ENCODE assay signal across 2 cellular contexts in the genomic region with DNA sequence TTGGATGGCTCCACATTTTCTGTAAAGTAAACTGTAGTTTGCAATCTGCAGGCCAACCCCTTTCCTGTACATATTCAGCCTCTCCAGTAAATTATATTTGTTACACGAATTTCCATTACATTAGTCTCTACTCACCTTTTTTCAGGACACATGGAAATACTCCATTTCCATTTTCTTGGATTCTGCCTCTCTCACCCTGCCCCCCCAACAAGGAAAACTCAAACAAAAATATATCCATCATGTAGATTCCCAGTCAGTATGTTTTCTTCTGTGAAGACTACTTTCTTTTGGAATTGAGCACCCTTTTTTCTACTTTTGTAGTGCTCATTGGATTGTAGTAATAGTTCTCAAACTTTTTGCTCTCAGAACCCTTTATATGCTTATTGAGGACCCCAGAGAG.
TF ChIP-seq lines count a peak whose summit lies in the region.

No MANE protein-coding gene starts in this region.

TF ChIP-seq in HepG2, 621 proteins besides CTCF, POLR2A, EP300 and RAD21:
- no peak for TF ChIP-seq DPF2 (CRISPR knock-in tag; IDR thresholded peaks at IDR 0.05; ENCODE audit: borderline replicate concordance, low read depth)
- TF ChIP-seq, protein P1, sequence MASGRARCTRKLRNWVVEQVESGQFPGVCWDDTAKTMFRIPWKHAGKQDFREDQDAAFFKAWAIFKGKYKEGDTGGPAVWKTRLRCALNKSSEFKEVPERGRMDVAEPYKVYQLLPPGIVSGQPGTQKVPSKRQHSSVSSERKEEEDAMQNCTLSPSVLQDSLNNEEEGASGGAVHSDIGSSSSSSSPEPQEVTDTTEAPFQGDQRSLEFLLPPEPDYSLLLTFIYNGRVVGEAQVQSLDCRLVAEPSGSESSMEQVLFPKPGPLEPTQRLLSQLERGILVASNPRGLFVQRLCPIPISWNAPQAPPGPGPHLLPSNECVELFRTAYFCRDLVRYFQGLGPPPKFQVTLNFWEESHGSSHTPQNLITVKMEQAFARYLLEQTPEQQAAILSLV (CRISPR knock-in tag; IDR thresholded peaks at IDR 0.05; ENCODE audit: borderline replicate concordance): no peak
- no peak for TF ChIP-seq AGO1 (IDR thresholded peaks at IDR 0.05; ENCODE audit: low read depth, low read length, poor library complexity, severe bottlenecking)
- no peak for TF ChIP-seq NAIF1 (CRISPR knock-in tag; IDR thresholded peaks at IDR 0.05; ENCODE audit: borderline replicate concordance)

TF ChIP-seq in K562, 482 proteins besides CTCF, POLR2A, EP300 and RAD21:
- TF ChIP-seq, protein P2, sequence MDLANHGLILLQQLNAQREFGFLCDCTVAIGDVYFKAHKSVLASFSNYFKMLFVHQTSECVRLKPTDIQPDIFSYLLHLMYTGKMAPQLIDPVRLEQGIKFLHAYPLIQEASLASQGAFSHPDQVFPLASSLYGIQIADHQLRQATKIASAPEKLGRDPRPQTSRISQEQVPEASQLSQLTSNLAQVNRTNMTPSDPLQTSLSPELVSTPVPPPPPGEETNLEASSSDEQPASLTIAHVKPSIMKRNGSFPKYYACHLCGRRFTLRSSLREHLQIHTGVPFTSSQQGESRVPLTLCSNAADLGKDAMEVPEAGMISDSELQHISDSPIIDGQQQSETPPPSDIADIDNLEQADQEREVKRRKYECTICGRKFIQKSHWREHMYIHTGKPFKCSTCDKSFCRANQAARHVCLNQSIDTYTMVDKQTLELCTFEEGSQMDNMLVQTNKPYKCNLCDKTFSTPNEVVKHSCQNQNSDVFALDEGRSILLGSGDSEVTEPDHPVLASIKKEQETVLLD (IDR thresholded peaks at IDR 0.05): no peak
- TF ChIP-seq, protein P3, sequence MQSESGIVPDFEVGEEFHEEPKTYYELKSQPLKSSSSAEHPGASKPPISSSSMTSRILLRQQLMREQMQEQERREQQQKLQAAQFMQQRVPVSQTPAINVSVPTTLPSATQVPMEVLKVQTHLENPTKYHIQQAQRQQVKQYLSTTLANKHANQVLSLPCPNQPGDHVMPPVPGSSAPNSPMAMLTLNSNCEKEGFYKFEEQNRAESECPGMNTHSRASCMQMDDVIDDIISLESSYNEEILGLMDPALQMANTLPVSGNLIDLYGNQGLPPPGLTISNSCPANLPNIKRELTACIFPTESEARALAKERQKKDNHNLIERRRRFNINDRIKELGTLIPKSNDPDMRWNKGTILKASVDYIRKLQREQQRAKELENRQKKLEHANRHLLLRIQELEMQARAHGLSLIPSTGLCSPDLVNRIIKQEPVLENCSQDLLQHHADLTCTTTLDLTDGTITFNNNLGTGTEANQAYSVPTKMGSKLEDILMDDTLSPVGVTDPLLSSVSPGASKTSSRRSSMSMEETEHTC (IDR thresholded peaks at IDR 0.05): no peak
- TF ChIP-seq, protein P4, sequence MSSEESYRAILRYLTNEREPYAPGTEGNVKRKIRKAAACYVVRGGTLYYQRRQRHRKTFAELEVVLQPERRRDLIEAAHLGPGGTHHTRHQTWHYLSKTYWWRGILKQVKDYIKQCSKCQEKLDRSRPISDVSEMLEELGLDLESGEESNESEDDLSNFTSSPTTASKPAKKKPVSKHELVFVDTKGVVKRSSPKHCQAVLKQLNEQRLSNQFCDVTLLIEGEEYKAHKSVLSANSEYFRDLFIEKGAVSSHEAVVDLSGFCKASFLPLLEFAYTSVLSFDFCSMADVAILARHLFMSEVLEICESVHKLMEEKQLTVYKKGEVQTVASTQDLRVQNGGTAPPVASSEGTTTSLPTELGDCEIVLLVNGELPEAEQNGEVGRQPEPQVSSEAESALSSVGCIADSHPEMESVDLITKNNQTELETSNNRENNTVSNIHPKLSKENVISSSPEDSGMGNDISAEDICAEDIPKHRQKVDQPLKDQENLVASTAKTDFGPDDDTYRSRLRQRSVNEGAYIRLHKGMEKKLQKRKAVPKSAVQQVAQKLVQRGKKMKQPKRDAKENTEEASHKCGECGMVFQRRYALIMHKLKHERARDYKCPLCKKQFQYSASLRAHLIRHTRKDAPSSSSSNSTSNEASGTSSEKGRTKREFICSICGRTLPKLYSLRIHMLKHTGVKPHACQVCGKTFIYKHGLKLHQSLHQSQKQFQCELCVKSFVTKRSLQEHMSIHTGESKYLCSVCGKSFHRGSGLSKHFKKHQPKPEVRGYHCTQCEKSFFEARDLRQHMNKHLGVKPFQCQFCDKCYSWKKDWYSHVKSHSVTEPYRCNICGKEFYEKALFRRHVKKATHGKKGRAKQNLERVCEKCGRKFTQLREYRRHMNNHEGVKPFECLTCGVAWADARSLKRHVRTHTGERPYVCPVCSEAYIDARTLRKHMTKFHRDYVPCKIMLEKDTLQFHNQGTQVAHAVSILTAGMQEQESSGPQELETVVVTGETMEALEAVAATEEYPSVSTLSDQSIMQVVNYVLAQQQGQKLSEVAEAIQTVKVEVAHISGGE (CRISPR knock-in tag; IDR thresholded peaks at IDR 0.05): peak in 1 of 3 experiments; percentile 81; a peak in 2 of 6 replicates
- TF ChIP-seq RBM22 (IDR thresholded peaks at IDR 0.05; ENCODE audit: low read depth, low read length, poor library complexity, severe bottlenecking): no peak
- no peak for TF ChIP-seq SREBF1 (IDR thresholded peaks at IDR 0.05; ENCODE audit: borderline replicate concordance, low read depth, low read length)
